In genomic region chr1:43622471-43622870, GRCh38 we compare ENCODE assay signal across 18 cellular contexts. TPM values are rescaled to one million over a fixed set of nuclear protein-coding genes. Genes with fewer than 3 reads are reported as not detected.
A peak's percentile ranks its signal among the peaks of the same experiment; 100 is the strongest.
DNase-seq lines count a peak whose midpoint lies in the region; FAIRE-seq and TF ChIP-seq lines count a peak whose summit lies in the region.
"Had no signal": no experiment of that assay in that cellular context is flagged by ENCODE, and none has a peak within 500 bp of the region (broad histone marks: within the 10 kb centered on the region; RNA-seq: fewer than 3 reads in every experiment).

No MANE protein-coding gene starts in this region.

- no peaks in the 10 kb centered on the region for H3K9me3 ChIP-seq in BLaER1 treated with 17β-estradiol and CSF1 and Interleukin-3, amounts not matched to agents 10 nM and 100 nM (replicated peaks in 1 of 11)
- H3K9me3 ChIP-seq in kidney (ENCODE audit: control insufficient read depth in 1 of 2, low read length in 2 of 2) = no peaks in the 10 kb centered on the region
- H3K9me3 ChIP-seq: tibial artery had no signal

- H3K27ac ChIP-seq in BLaER1 treated with 17β-estradiol and CSF1 and Interleukin-3, amounts not matched to agents 10 nM and 100 nM = no peak overlapping the region
- no peak overlapping the region for H3K27ac ChIP-seq in brain microvascular endothelial cell
- no peak overlapping the region for H3K27ac ChIP-seq in kidney (ENCODE audit: low read depth in 2 of 2, low read length in 2 of 2)
- H3K27ac ChIP-seq: tibial artery had no signal

- TF ChIP-seq CTCF in brain microvascular endothelial cell (IDR thresholded peaks at IDR 0.05; ENCODE audit: low read depth, low read length, missing control alignments) (no peak), kidney (IDR thresholded peaks at IDR 0.05; ENCODE audit: borderline replicate concordance, extremely low read depth, insufficient read depth) (no peak)

- no peaks in the 10 kb centered on the region for H3K27me3 ChIP-seq in BLaER1 treated with 17β-estradiol and CSF1 and Interleukin-3, amounts not matched to agents 10 nM and 100 nM
- no peaks in the 10 kb centered on the region for H3K27me3 ChIP-seq in brain microvascular endothelial cell (replicated peaks)
- H3K27me3 ChIP-seq: tibial artery had no signal

- peak; percentile 59 for DNase-seq in brain microvascular endothelial cell
- peak; percentile 32 for DNase-seq in kidney
- peak; percentile 45 for DNase-seq in smooth muscle cell of the brain vasculature (ENCODE audit: low read depth, low spot score)
- DNase-seq in NCI-H69 (lab: John Stamatoyannopoulos, UW) = no peak
- no peak for DNase-seq in DMS153 treated with DMSO at 0.1 percent for 48 hours (lab: John Stamatoyannopoulos, UW; ENCODE audit: unreplicated experiment)
- no peak for DNase-seq in NOMO-1 treated with dmso at 0.1 percent for 144 hours (lab: John Stamatoyannopoulos, UW; ENCODE audit: unreplicated experiment)
- DNase-seq in NCI-H2081 (lab: John Stamatoyannopoulos, UW) = no peak
- DNase-seq: ACHN; activated CD4-positive, alpha-beta T cell treated with anti-CD3 and anti-CD28 coated beads, Interleukin-2, amount 10 ng/mL, durations not matched to agents 7 days and 5 days; activated CD8-positive, alpha-beta memory T cell treated with anti-CD3 and anti-CD28 coated beads, Interleukin-2, amount 50 U/mL, for 48 hours; activated gamma-delta T cell treated with Interleukin-2 at 50 U/mL for 16 hours; H9; NCI-H1694; stimulated activated CD4-positive, alpha-beta T cell treated with anti-CD3 and anti-CD28 coated beads, Interleukin-12 subunit alpha, Interleukin-12 subunit beta, amount 100 ng/mL, for 4 hours; tibial artery had no signal

- no peaks in the 10 kb centered on the region; a peak in 2 of 22 replicates for H4K20me1 ChIP-seq in BLaER1 treated with 17β-estradiol and CSF1 and Interleukin-3, amounts not matched to agents 10 nM and 100 nM

- FAIRE-seq in kidney (lab: Jason Lieb, UNC) = no peak
- FAIRE-seq: HepG2, TTC549 had no signal

- in situ Hi-C loops in brain microvascular endothelial cell (cut with HindIII; ENCODE audit: low pct_ligation_motif_present, low sequenced_read_pairs) = no loop called here

- intact Hi-C loops in kidney (cut with DNase I) = no loop called here

- H3K36me3 ChIP-seq in BLaER1 treated with 17β-estradiol and CSF1 and Interleukin-3, amounts not matched to agents 10 nM and 100 nM = peaks cover 0 to 43% (median 25%) of the 10 kb centered on the region in 11 experiments; a peak in 10 of 22 replicates
- H3K36me3 ChIP-seq in brain microvascular endothelial cell (replicated peaks) (peaks cover 37% of the 10 kb centered on the region), kidney (ENCODE audit: control insufficient read depth in 1 of 2, insufficient read depth in 2 of 2, low read length in 2 of 2) (peaks cover 12 to 13% of the 10 kb centered on the region in 2 donors)

- H3K4me1 ChIP-seq in BLaER1 treated with 17β-estradiol and CSF1 and Interleukin-3, amounts not matched to agents 10 nM and 100 nM = peaks cover 7 to 14% (median 13%) of the 10 kb centered on the region in 10 experiments; a peak in 18 of 20 replicates
- H3K4me1 ChIP-seq in kidney (ENCODE audit: control insufficient read depth in 1 of 2, insufficient read depth in 1 of 2, low read depth in 1 of 2, low read length in 2 of 2) = no peaks in the 10 kb centered on the region
- H3K4me1 ChIP-seq: tibial artery had no signal

- no peak overlapping the region for H3K4me3 ChIP-seq in BLaER1 treated with 17β-estradiol and CSF1 and Interleukin-3, amounts not matched to agents 10 nM and 100 nM
- H3K4me3 ChIP-seq in brain microvascular endothelial cell (ENCODE audit: low read depth, low read length) = no peak overlapping the region
- H3K4me3 ChIP-seq in kidney (ENCODE audit: low read length in 2 of 2) = no peak overlapping the region
- H3K4me3 ChIP-seq: tibial artery had no signal

- peak overlapping the region in 10 of 11 experiments; percentile 5 to 49 (median 32); a peak in 14 of 22 replicates for H3K4me2 ChIP-seq in BLaER1 treated with 17β-estradiol and CSF1 and Interleukin-3, amounts not matched to agents 10 nM and 100 nM

- H3K9ac ChIP-seq in BLaER1 treated with 17β-estradiol and CSF1 and Interleukin-3, amounts not matched to agents 10 nM and 100 nM = peak overlapping the region in 2 of 11 experiments; percentile 29 to 33; a peak in 3 of 22 replicates
- H3K9ac ChIP-seq in kidney (ENCODE audit: low read length in 2 of 2) = no peak overlapping the region

RNA-seq across cellular contexts. Expression of gene KDM4A, which starts 27.5 kb away (rescaled TPM):
- 35.2 TPM for total RNA-seq in kidney
- polyA plus RNA-seq in kidney (ENCODE audit: insufficient read depth, low read depth, low replicate concordance) = 11.3 TPM

Comparison
In these comparisons a context has a peak if more than half of its experiments do, and no peak if none do; other contexts are left out.
1. DNase-seq: peak in brain microvascular endothelial cell (single experiment), kidney (single experiment) and smooth muscle cell of the brain vasculature (single experiment); none in NCI-H69 (single experiment), DMS153 treated with DMSO at 0.1 percent for 48 hours (single experiment), NOMO-1 treated with dmso at 0.1 percent for 144 hours (single experiment) and NCI-H2081 (0 of 2).